ENCODE assay signal across 1 cellular context in genomic region chr11:13344818-13345217, GRCh38.
TF ChIP-seq lines count a peak whose summit lies in the region.

No MANE protein-coding gene starts in this region.

TF ChIP-seq in K562, 482 proteins besides CTCF, POLR2A, EP300 and RAD21 (continued from another document):
- TF ChIP-seq SPI1 (IDR thresholded peaks at IDR 0.05; ENCODE audit: borderline replicate concordance, low read depth, low read length), result no peak
- no peak for TF ChIP-seq CBX2 (IDR thresholded peaks at IDR 0.05; ENCODE audit: insufficient read depth, low read length, poor library complexity, severe bottlenecking)
- TF ChIP-seq RBM22 (IDR thresholded peaks at IDR 0.05; ENCODE audit: low read depth, low read length, poor library complexity, severe bottlenecking), result no peak
- TF ChIP-seq SFPQ (IDR thresholded peaks at IDR 0.05; ENCODE audit: low read depth, low read length), result no peak
- no peak for TF ChIP-seq NCOA6 (IDR thresholded peaks at IDR 0.05)
TF ChIP-seq in K562: peak in this region for 0.
